In genomic region chr4:168831919-168832745, GRCh38 we compare ENCODE assay signal across 1 cellular context.
TF ChIP-seq lines count a peak whose summit lies in the region.

No MANE protein-coding gene starts in this region.

TF ChIP-seq in HepG2, 621 proteins besides CTCF, POLR2A, EP300 and RAD21 (continued from another document):
- TF ChIP-seq DRAP1 (CRISPR knock-in tag; IDR thresholded peaks at IDR 0.05) (no peak; the same call in 1 of the 2 replicates), PHF8 (CRISPR knock-in tag; IDR thresholded peaks at IDR 0.05) (peak; percentile 14; the same call in 1 of the 2 replicates), POGZ (CRISPR knock-in tag; IDR thresholded peaks at IDR 0.05) (peak; percentile 41; the same call in 1 of the 2 replicates), HNRNPK (IDR thresholded peaks at IDR 0.05; ENCODE audit: low read depth, low read length, poor library complexity, severe bottlenecking) (peak; percentile 10), ARNT2 (CRISPR knock-in tag; IDR thresholded peaks at IDR 0.05; ENCODE audit: low read depth) (peak; percentile 70; the same call in 1 of the 2 replicates), KIAA2018 (CRISPR knock-in tag; IDR thresholded peaks at IDR 0.05; ENCODE audit: borderline replicate concordance) (no peak), PAXIP1 (CRISPR knock-in tag; conservative IDR thresholded peaks at IDR 0.05) (no peak), ZNF747 (CRISPR knock-in tag; IDR thresholded peaks at IDR 0.05; ENCODE audit: borderline replicate concordance) (no peak), CBFB (CRISPR knock-in tag; IDR thresholded peaks at IDR 0.05) (no peak), ZNF691 (CRISPR knock-in tag; IDR thresholded peaks at IDR 0.05; ENCODE audit: borderline replicate concordance, low read depth) (peak; percentile 46; the same call in 1 of the 2 replicates), UBTF (CRISPR knock-in tag; IDR thresholded peaks at IDR 0.05) (peak; percentile 79), HMGXB4 (CRISPR knock-in tag; IDR thresholded peaks at IDR 0.05; ENCODE audit: borderline replicate concordance in 1 of 2, low read depth in 1 of 2) (0 out of 4 replicates have a peak, but pooled peaks of 1 of the 2 experiments have one; percentile 32), SAP130 (CRISPR knock-in tag; IDR thresholded peaks at IDR 0.05; ENCODE audit: low read depth) (peak; percentile 32; the same call in 1 of the 2 replicates), ZBTB10 (CRISPR knock-in tag; IDR thresholded peaks at IDR 0.05; ENCODE audit: borderline replicate concordance) (0 out of 2 replicates have a peak, but pooled peaks have one; percentile 25), ATF7 (IDR thresholded peaks at IDR 0.05) (peak; percentile 76), ATF7 (CRISPR knock-in tag; IDR thresholded peaks at IDR 0.05) (no peak), ETS1 (CRISPR knock-in tag; IDR thresholded peaks at IDR 0.05) (no peak), ZNF770 (CRISPR knock-in tag; IDR thresholded peaks at IDR 0.05) (peak; percentile 79)
